In the genomic region with DNA sequence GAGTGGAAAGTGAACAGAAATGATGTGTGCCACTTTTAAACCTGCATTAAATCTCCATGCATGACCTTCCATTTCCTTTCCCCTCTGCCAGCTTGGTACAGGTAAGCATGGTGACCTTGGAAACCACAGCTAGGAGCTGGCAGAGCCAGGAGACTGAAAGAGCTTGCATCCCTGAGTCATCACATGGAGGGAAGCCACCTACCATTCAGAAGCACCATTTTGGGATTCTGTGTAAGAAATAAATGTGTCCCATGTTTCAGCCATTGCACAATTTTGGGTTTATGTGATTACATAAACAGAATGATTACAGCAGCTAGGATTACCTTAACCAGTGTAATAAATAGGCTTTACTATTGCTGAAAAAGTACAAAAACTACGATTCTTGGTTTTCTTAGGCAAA, we compare ENCODE assay signal across 28 cellular contexts. TPM values are rescaled to one million over a fixed set of nuclear protein-coding genes. Genes with fewer than 3 reads are reported as not detected.
DNase-seq lines count a peak whose midpoint lies in the region; ATAC-seq and TF ChIP-seq lines count a peak whose summit lies in the region.
"Had no signal": no experiment of that assay in that cellular context is flagged by ENCODE, and none has a peak within 500 bp of the region (broad histone marks: within the 10 kb centered on the region; RNA-seq: fewer than 3 reads in every experiment).

No MANE protein-coding gene starts in this region.

- no peaks in the 10 kb centered on the region for H4K20me1 ChIP-seq in IMR-90 (ENCODE audit: insufficient read depth, low read length)
- H4K20me1 ChIP-seq: BLaER1 treated with 17β-estradiol and CSF1 and Interleukin-3, amounts not matched to agents 10 nM and 100 nM had no signal

- dilution Hi-C loops in IMR-90 (cut with HindIII; ENCODE audit: low sequenced_read_pairs, unreplicated experiment) = no loop called here

- no peak overlapping the region for H3K23ac ChIP-seq in IMR-90 (ENCODE audit: low read depth, low read length)

- no peak overlapping the region for H2AK9ac ChIP-seq in IMR-90 (replicated peaks; ENCODE audit: low read depth, low read length, poor library complexity)

- no peak overlapping the region for H3K4me2 ChIP-seq in IMR-90 (ENCODE audit: low read depth, low read length)
- H3K4me2 ChIP-seq: BLaER1 treated with 17β-estradiol and CSF1 and Interleukin-3, amounts not matched to agents 10 nM and 100 nM had no signal

- no peak overlapping the region for H2AK5ac ChIP-seq in IMR-90 (ENCODE audit: low read depth, low read length)

- no TSS peak for BruUV-seq in IMR-90 (replicated peaks; lab: Mats Ljungman, UMichigan)

- no peak overlapping the region for H2BK5ac ChIP-seq in IMR-90 (ENCODE audit: low read depth, low read length, poor library complexity, severe bottlenecking)

- H3K9me3 ChIP-seq in IMR-90 (ENCODE audit: control insufficient read depth, insufficient read depth, low read length) (peaks cover 9% of the 10 kb centered on the region), RWPE2 (ENCODE audit: severe bottlenecking) (no peaks in the 10 kb centered on the region)
- H3K9me3 ChIP-seq: testis had no signal

- POLR2A ChIA-PET in IMR-90 (lab: Charles Lee; ENCODE audit: unreplicated experiment) = no interaction called here

- CTCF ChIA-PET in IMR-90 (lab: Yijun Ruan, JAX) = interaction anchor here (0.6 kb wide), 1 partner anchor 77 kb away, joined by 6 read pairs; no protein-coding TSS in a partner anchor

- H4K5ac ChIP-seq in IMR-90 (ENCODE audit: low read depth, low read length) = no peak overlapping the region

- H3K9me1 ChIP-seq in IMR-90 (ENCODE audit: insufficient read depth, low read length) = no peaks in the 10 kb centered on the region

- intact Hi-C loops in IMR-90 (cut with micrococcal nuclease) = no loop called here

- H2BK120ac ChIP-seq in IMR-90 (ENCODE audit: low read depth, low read length) = no peak overlapping the region

- no peaks in the 10 kb centered on the region for H3K79me1 ChIP-seq in IMR-90 (ENCODE audit: low read depth in 1 of 2, low read length in 2 of 2)

- H3K27ac ChIP-seq in IMR-90 (ENCODE audit: insufficient read depth, low read length) (no peak overlapping the region), RWPE2 (ENCODE audit: poor library complexity, severe bottlenecking) (no peak overlapping the region)
- H3K27ac ChIP-seq: BLaER1 treated with 17β-estradiol and CSF1 and Interleukin-3, amounts not matched to agents 10 nM and 100 nM; ovary; testis; vagina had no signal

- no peak for TF ChIP-seq RAD21 in IMR-90 (IDR thresholded peaks at IDR 0.05; ENCODE audit: low read length)

- DNase-seq in AG09319 (ENCODE audit: extremely low read depth, low read depth) = peak; percentile 24
- DNase-seq in IMR-90 = no peak
- no peak for DNase-seq in RWPE2 (ENCODE audit: low spot score)
- peak; percentile 16 for DNase-seq in fibroblast of pulmonary artery (ENCODE audit: low read depth)
- no peak for DNase-seq in NCI-H2171 treated with DMSO at 0.1 percent for 48 hours (lab: John Stamatoyannopoulos, UW)
- DNase-seq in NCI-H2081 (lab: John Stamatoyannopoulos, UW) = no peak
- no peak for DNase-seq in epidermal melanocyte (ENCODE audit: insufficient read length, low spot score)
- DNase-seq: ACHN; activated CD4-positive, alpha-beta memory T cell treated with anti-CD3 and anti-CD28 coated beads, Interleukin-2, amount 10 ng/mL, durations not matched to agents 7 days and 5 days; activated naive CD8-positive, alpha-beta T cell treated with anti-CD3 and anti-CD28 coated beads for 36 hours; Calu3; H9; islet precursor cell; natural killer cell; NCI-H1436; NCI-H2227 treated with DMSO at 0.1 percent for 48 hours; NCI-H748 treated with DMSO at 0.1 percent for 48 hours; ovary; right cardiac atrium; SIG-M5; stimulated activated CD4-positive, alpha-beta T cell treated with anti-CD3 and anti-CD28 coated beads, Interleukin-12 subunit alpha, Interleukin-12 subunit beta, amount 100 ng/mL, for 4 hours; stimulated activated CD4-positive, alpha-beta T cell treated with anti-CD3 and anti-CD28 coated beads, Interleukin-4, amount 100 ng/mL, for 24 hours; stimulated activated naive B cell treated with anti-CD40 and anti-IgM and Interleukin-4, amounts not matched to agents 10 μg/mL and 1 μg/mL and 100 μg/mL, for 72 hours; testis had no signal

- H4K91ac ChIP-seq in IMR-90 (ENCODE audit: insufficient read depth, low read depth, low read length) = no peak overlapping the region

- peaks cover 20% of the 10 kb centered on the region for H3K27me3 ChIP-seq in IMR-90 (ENCODE audit: control insufficient read depth, insufficient read depth, low read length)
- H3K27me3 ChIP-seq in RWPE2 (ENCODE audit: insufficient read depth, poor library complexity, severe bottlenecking) = no peaks in the 10 kb centered on the region
- H3K27me3 ChIP-seq: BLaER1 treated with 17β-estradiol and CSF1 and Interleukin-3, amounts not matched to agents 10 nM and 100 nM; ovary; testis; vagina had no signal

- in situ Hi-C loops in IMR-90 (cut with MboI; ENCODE audit: low sequenced_read_pairs) = no loop called here

- no peak overlapping the region for H3K14ac ChIP-seq in IMR-90 (replicated peaks; ENCODE audit: low read depth, low read length)

- H3K4me1 ChIP-seq in IMR-90 (ENCODE audit: control insufficient read depth, insufficient read depth, low read length) (no peaks in the 10 kb centered on the region), RWPE2 (ENCODE audit: insufficient read depth, poor library complexity, severe bottlenecking) (no peaks in the 10 kb centered on the region)
- H3K4me1 ChIP-seq: testis, vagina had no signal

- H2AFZ ChIP-seq in IMR-90 (replicated peaks; ENCODE audit: low read length, poor library complexity) = no peak overlapping the region

- H3K9ac ChIP-seq in IMR-90 (ENCODE audit: low read depth, low read length) = no peak overlapping the region
- H3K9ac ChIP-seq: BLaER1 treated with 17β-estradiol and CSF1 and Interleukin-3, amounts not matched to agents 10 nM and 100 nM had no signal

- no peak overlapping the region for H2BK15ac ChIP-seq in IMR-90 (ENCODE audit: low read depth, low read length)

- no peak for TF ChIP-seq POLR2A in IMR-90 (IDR thresholded peaks at IDR 0.05; ENCODE audit: low read depth, low read length)

- H2BK20ac ChIP-seq in IMR-90 (ENCODE audit: low read depth, low read length) = no peak overlapping the region

- no peaks in the 10 kb centered on the region for H3K36me3 ChIP-seq in IMR-90 (ENCODE audit: control insufficient read depth, insufficient read depth, low read length)
- H3K36me3 ChIP-seq in RWPE2 (ENCODE audit: low read depth) = no peaks in the 10 kb centered on the region
- H3K36me3 ChIP-seq: ovary, vagina had no signal

- no peak overlapping the region for H4K8ac ChIP-seq in IMR-90 (ENCODE audit: low read depth in 2 of 2, low read length in 2 of 2)

- H3K4ac ChIP-seq in IMR-90 (ENCODE audit: low read depth, low read length) = no peak overlapping the region

- no peak overlapping the region for H3K4me3 ChIP-seq in IMR-90 (ENCODE audit: insufficient read depth, low read depth, low read length)
- H3K4me3 ChIP-seq in RWPE2 (ENCODE audit: severe bottlenecking) = no peak overlapping the region
- H3K4me3 ChIP-seq in fibroblast of pulmonary artery (replicated peaks; ENCODE audit: low read depth, low read length) = no peak overlapping the region
- H3K4me3 ChIP-seq: BLaER1 treated with 17β-estradiol and CSF1 and Interleukin-3, amounts not matched to agents 10 nM and 100 nM; ovary; testis; vagina had no signal

- TF ChIP-seq CTCF in AG09319 (IDR thresholded peaks at IDR 0.05; ENCODE audit: low read depth, low read length) = no peak
- TF ChIP-seq CTCF in IMR-90 (conservative IDR thresholded peaks at IDR 0.05; ENCODE audit: low read depth, low read length) = no peak
- TF ChIP-seq CTCF in RWPE2 (IDR thresholded peaks at IDR 0.05; ENCODE audit: poor library complexity, severe bottlenecking) = no peak
- no peak for TF ChIP-seq CTCF in fibroblast of pulmonary artery (IDR thresholded peaks at IDR 0.05; ENCODE audit: low read length, missing control alignments)

- no peak overlapping the region for H3K18ac ChIP-seq in IMR-90 (ENCODE audit: low read depth, low read length)

- H3K56ac ChIP-seq in IMR-90 (ENCODE audit: extremely low read depth, insufficient read depth, low read length) = no peak overlapping the region

- ATAC-seq in IMR-90 (ENCODE audit: low read depth) = no peak
- 0 out of 3 replicates have a peak, but pooled peaks have one; percentile 21 for ATAC-seq in RWPE2 (ENCODE audit: low read depth)
- no peak for ATAC-seq in HG03135 (IDR thresholded peaks at IDR 0.05; ENCODE audit: unreplicated experiment)
- ATAC-seq: natural killer cell; Panc1; right cardiac atrium; stimulated activated naive B cell treated with anti-CD40 and anti-IgM and Interleukin-4, amounts not matched to agents 10 μg/mL and 1 μg/mL and 100 μg/mL, for 72 hours had no signal

- WGBS in IMR-90 (ENCODE audit: extremely low coverage in 2 of 2, insufficient read length in 1 of 2), 2 experiments = no CpG with 5 or more reads among the region's 1 CpG

TF ChIP-seq in IMR-90, 13 proteins besides CTCF, POLR2A, EP300 and RAD21:
- TF ChIP-seq MAFK (IDR thresholded peaks at IDR 0.05; ENCODE audit: low read depth, low read length) (no peak), CEBPB (IDR thresholded peaks at IDR 0.05; ENCODE audit: low read depth, low read length) (peak; percentile 30; the same call in 1 of the 2 replicates), FOS (IDR thresholded peaks at IDR 0.05; ENCODE audit: low read depth, low read length) (no peak)

RNA-seq across cellular contexts. Expression of a gene that starts 17.3 kb away (rescaled TPM):
- total RNA-seq in IMR-90 (2012; rRNA removed) = 7.0 and 8.3 TPM in 2 replicates
- 4.8 and 6.7 TPM in 2 replicates for polyA plus RNA-seq in IMR-90 (2012; rRNA removed)
- 2.1 and 3.1 TPM in 2 replicates for polyA plus RNA-seq in IMR-90 (2012; cell fraction: cytosol; rRNA removed)
- polyA plus RNA-seq in IMR-90 (2012; cell fraction: nucleus; rRNA removed; ENCODE audit: low replicate concordance) = 4.5 and 11.7 TPM in 2 replicates
- total RNA-seq: activated CD4-positive, alpha-beta memory T cell treated with anti-CD3 and anti-CD28 coated beads, Interleukin-2, amount 10 ng/mL, durations not matched to agents 7 days and 5 days; activated naive CD8-positive, alpha-beta T cell treated with anti-CD3 and anti-CD28 coated beads for 36 hours had no signal

Comparison
In these comparisons a context has a peak if more than half of its experiments do, and no peak if none do; other contexts are left out.
1. DNase-seq: peak in AG09319 (single experiment) and fibroblast of pulmonary artery (single experiment); none in IMR-90 (single experiment), RWPE2 (single experiment), NCI-H2171 treated with DMSO at 0.1 percent for 48 hours (single experiment), NCI-H2081 (0 of 2) and epidermal melanocyte (single experiment).